In genomic region chr20:34534391-34535165, GRCh38 we compare ENCODE assay signal across 20 cellular contexts. TPM values are rescaled to one million over a fixed set of nuclear protein-coding genes. Genes with fewer than 3 reads are reported as not detected.
DNase-seq lines count a peak whose midpoint lies in the region; ATAC-seq and TF ChIP-seq lines count a peak whose summit lies in the region.
"Had no signal": no experiment of that assay in that cellular context is flagged by ENCODE, and none has a peak within 500 bp of the region (broad histone marks: within the 10 kb centered on the region; RNA-seq: fewer than 3 reads in every experiment).

No MANE protein-coding gene starts in this region.

- H3K4me1 Mint-ChIP-seq in glutamatergic neuron (ENCODE audit: low read depth, unreplicated experiment) (peaks cover 12% of the 10 kb centered on the region), WTC11 (no peaks in the 10 kb centered on the region)

- no peak for TF ChIP-seq EP300 in sigmoid colon (IDR thresholded peaks at IDR 0.05)

- peak overlapping the region; percentile 25 for H3K4me3 Mint-ChIP-seq in glutamatergic neuron (ENCODE audit: unreplicated experiment)
- H3K4me3 Mint-ChIP-seq in WTC11, result no peak overlapping the region

- peak; percentile 36 for DNase-seq in cardiac septum (ENCODE audit: low spot score)
- no peak for DNase-seq in heart right ventricle
- no peak for DNase-seq in glutamatergic neuron
- DNase-seq in sigmoid colon, result peak; percentile 52
- DNase-seq in stimulated activated CD4-positive, alpha-beta T cell treated with anti-CD3 and anti-CD28 coated beads, Interleukin-4, amount 100 ng/mL, for 1 hour, result no peak
- no peak for DNase-seq in SW480 (ENCODE audit: low spot score)
- no peak for DNase-seq in WTC11 (ENCODE audit: low spot score)
- DNase-seq in amygdala (lab: John Stamatoyannopoulos, UW), result no peak
- DNase-seq: C1 segment of cervical spinal cord, DND-41, MV-4-11, NCI-H1436, NCI-H2029, NCI-H510A, NCI-H82, PC-3 had no signal

- intact Hi-C loops in cardiac septum (cut with DNase I) (loop anchor here (5.0 kb wide), 1 partner anchor 173 kb away; no protein-coding TSS in a partner anchor), heart right ventricle (cut with DNase I) (loop anchor here in 7 of 10 donors (5.0 to 10.0 kb wide), 3 partner anchors 170 to 220 kb away; partner anchors contain the start of gene TP53INP2 (in 1 of the 7)), sigmoid colon (cut with DNase I) (no loop called here)

- POLR2A ChIA-PET in WTC11 (lab: Charles Lee), result no interaction called here

- no peak overlapping the region for H3K27ac ChIP-seq in heart right ventricle
- no peak overlapping the region for H3K27ac ChIP-seq in sigmoid colon
- H3K27ac ChIP-seq: A549 had no signal

- H3K36me3 Mint-ChIP-seq in glutamatergic neuron (ENCODE audit: unreplicated experiment) (peaks cover 4% of the 10 kb centered on the region), WTC11 (peaks cover 26% of the 10 kb centered on the region)

- H3K27me3 ChIP-seq in heart right ventricle, result no peaks in the 10 kb centered on the region
- no peaks in the 10 kb centered on the region for H3K27me3 ChIP-seq in sigmoid colon

- H3K4me1 ChIP-seq in heart right ventricle, result peaks cover 0 to 32% (median 12%) of the 10 kb centered on the region in 9 donors
- H3K4me1 ChIP-seq in sigmoid colon, result peaks cover 0 to 10% (median 7%) of the 10 kb centered on the region in 4 donors
- H3K4me1 ChIP-seq: A549, HAP-1 had no signal

- H3K27me3 Mint-ChIP-seq in glutamatergic neuron (ENCODE audit: unreplicated experiment) (peaks cover 8% of the 10 kb centered on the region), WTC11 (ENCODE audit: low read depth) (no peaks in the 10 kb centered on the region)

- peaks cover 5% of the 10 kb centered on the region for H3K9me3 Mint-ChIP-seq in glutamatergic neuron (ENCODE audit: unreplicated experiment)
- H3K9me3 Mint-ChIP-seq in WTC11, result no peaks in the 10 kb centered on the region

- H3K36me3 ChIP-seq in heart right ventricle, result peaks cover 0 to 100% (median 46%) of the 10 kb centered on the region in 9 donors
- peaks cover 23 to 93% (median 51%) of the 10 kb centered on the region in 4 donors for H3K36me3 ChIP-seq in sigmoid colon

- TF ChIP-seq CTCF in heart right ventricle (IDR thresholded peaks at IDR 0.05), result no peak
- TF ChIP-seq CTCF in glutamatergic neuron (IDR thresholded peaks at IDR 0.05; ENCODE audit: partially characterized antibody, unreplicated experiment), result no peak
- TF ChIP-seq CTCF in sigmoid colon (IDR thresholded peaks at IDR 0.05), result no peak
- no peak for TF ChIP-seq CTCF in WTC11 (IDR thresholded peaks at IDR 0.05)

- no peak overlapping the region for H3K27ac Mint-ChIP-seq in glutamatergic neuron (ENCODE audit: unreplicated experiment)
- no peak overlapping the region for H3K27ac Mint-ChIP-seq in WTC11

- CTCF ChIA-PET in WTC11 (lab: Charles Lee), result interaction anchor here (1.7 kb wide), 1 partner anchor 12 kb away, joined by 4 read pairs; no protein-coding TSS in a partner anchor

- TF ChIP-seq POLR2A in sigmoid colon (IDR thresholded peaks at IDR 0.05), result no peak

- ATAC-seq in heart right ventricle (no peak), WTC11 (no peak)
- ATAC-seq: A549, GM12878, K562, PC-3 had no signal

- WGBS in heart right ventricle, 2 donors, result 88 to 91% methylated on average over 15 of the region's 15 CpGs
- 95% methylated on average over 15 of the region's 15 CpGs for WGBS in sigmoid colon, 2 donors

- H3K4me3 ChIP-seq in heart right ventricle, result no peak overlapping the region
- H3K4me3 ChIP-seq in sigmoid colon, result no peak overlapping the region
- H3K4me3 ChIP-seq: A549, GM12878, HAP-1, K562 had no signal

- no peaks in the 10 kb centered on the region for H3K9me3 ChIP-seq in heart right ventricle
- no peaks in the 10 kb centered on the region for H3K9me3 ChIP-seq in sigmoid colon
- H3K9me3 ChIP-seq: A549, HAP-1 had no signal

TF ChIP-seq in WTC11, 78 proteins besides CTCF, POLR2A, EP300 and RAD21 (continues in another document):
- no peak for TF ChIP-seq PRDM15 (CRISPR knock-in tag; IDR thresholded peaks at IDR 0.05)
- no peak for TF ChIP-seq STAT6 (CRISPR knock-in tag; conservative IDR thresholded peaks at IDR 0.05; ENCODE audit: low read depth)
- no peak for TF ChIP-seq ZNF232 (CRISPR knock-in tag; IDR thresholded peaks at IDR 0.05)
- no peak for TF ChIP-seq ESRRA (CRISPR knock-in tag; IDR thresholded peaks at IDR 0.05; ENCODE audit: borderline replicate concordance)
- no peak for TF ChIP-seq AR (CRISPR knock-in tag; IDR thresholded peaks at IDR 0.05)
- no peak for TF ChIP-seq ZNF121 (CRISPR knock-in tag; IDR thresholded peaks at IDR 0.05)

RNA-seq across cellular contexts. Expression of gene DYNLRB1, which starts 18.4 kb away (rescaled TPM):
- total RNA-seq in cardiac septum (157 TPM), heart right ventricle (100 to 1,000 TPM; 132 to 187 (median 148) TPM), glutamatergic neuron (ENCODE audit: unreplicated experiment) (185 TPM), sigmoid colon (100 to 1,000 TPM; 148 to 181 (median 165) TPM), WTC11 (2021) (99.3 to 126 TPM (median 115 TPM) in 3 replicates)
- polyA plus RNA-seq in heart right ventricle (100 to 1,000 TPM; 253 to 408 TPM), sigmoid colon (100 to 1,000 TPM; 149 to 259 (median 237) TPM)

RNA-seq across cellular contexts. Expression of gene MAP1LC3A, which starts 23.9 kb away (rescaled TPM):
- total RNA-seq in cardiac septum (61.0 TPM), heart right ventricle (100 to 1,000 TPM in 2 of 10 donors, 10 to 100 TPM in 8; 61.7 to 137 (median 74.6) TPM), glutamatergic neuron (ENCODE audit: unreplicated experiment) (143 TPM), sigmoid colon (10 to 100 TPM; 51.0 to 88.1 (median 77.8) TPM), WTC11 (2021) (7.5 to 12.1 TPM (median 11.3 TPM) in 3 replicates)
- polyA plus RNA-seq in heart right ventricle (100 to 1,000 TPM in 1 of 2 donors, 10 to 100 TPM in 1; 61.5 to 133 TPM), sigmoid colon (10 to 100 TPM; 45.5 to 47.9 (median 46.8) TPM)
- polyA plus RNA-seq: K562 had no signal

Comparison
In these comparisons a context has a peak if more than half of its experiments do, and no peak if none do; other contexts are left out.
1. DNase-seq: peak in cardiac septum (single experiment) and sigmoid colon (single experiment); none in heart right ventricle (0 of 2), glutamatergic neuron (single experiment), stimulated activated CD4-positive, alpha-beta T cell treated with anti-CD3 and anti-CD28 coated beads, Interleukin-4, amount 100 ng/mL, for 1 hour (single experiment), SW480 (single experiment), WTC11 (single experiment) and amygdala (0 of 56).